In genomic region chr1:57117753-57118152, GRCh38 we compare ENCODE assay signal across 34 cellular contexts.
"Had no signal": no experiment of that assay in that cellular context is flagged by ENCODE, and none has a peak within 500 bp of the region (broad histone marks: within the 10 kb centered on the region; RNA-seq: fewer than 3 reads in every experiment).

No MANE protein-coding gene starts in this region.

- FAIRE-seq: astrocyte, bronchial epithelial cell had no signal

- H3K4me1 ChIP-seq: adrenal gland, ascending aorta, body of pancreas had no signal

- H3K4me3 ChIP-seq: adrenal gland, ascending aorta, body of pancreas, cardiac muscle cell had no signal

- H3K9me3 ChIP-seq: adrenal gland, ascending aorta, body of pancreas had no signal

- H3K36me3 ChIP-seq: adrenal gland, ascending aorta, brain microvascular endothelial cell, cardiac muscle cell had no signal

- H3K27me3 ChIP-seq: adrenal gland, ascending aorta, body of pancreas, brain microvascular endothelial cell, cardiac muscle cell had no signal

- DNase-seq: activated effector memory CD4-positive, alpha-beta T cell treated with anti-CD3 and anti-CD28 coated beads, Interleukin-2, amount 50 U/mL, for 16 hours; activated effector memory CD4-positive, alpha-beta T cell treated with Interleukin-2 at 50 U/mL for 16 hours; activated gamma-delta T cell; activated gamma-delta T cell treated with Interleukin-2 at 50 U/mL for 16 hours; activated naive CD4-positive, alpha-beta T cell; activated naive CD4-positive, alpha-beta T cell treated with anti-CD3 and anti-CD28 coated beads for 36 hours; activated naive CD4-positive, alpha-beta T cell treated with anti-CD3 and anti-CD28 coated beads, Interleukin-2, amount 10 ng/mL, durations not matched to agents 7 days and 5 days; activated naive CD4-positive, alpha-beta T cell treated with anti-CD3 and anti-CD28 coated beads, Interleukin-2, amount 50 U/mL, for 16 hours; activated naive CD4-positive, alpha-beta T cell treated with Interleukin-2 at 50 U/mL for 16 hours; activated naive CD8-positive, alpha-beta T cell treated with anti-CD3 and anti-CD28 coated beads for 36 hours; activated naive CD8-positive, alpha-beta T cell treated with anti-CD3 and anti-CD28 coated beads, Interleukin-2, amount 10 ng/mL, durations not matched to agents 7 days and 5 days; activated naive CD8-positive, alpha-beta T cell treated with anti-CD3 and anti-CD28 coated beads, Interleukin-2, amount 50 U/mL, for 24 hours; activated T-cell treated with anti-CD3 and anti-CD28 coated beads for 4 hours; activated T-cell treated with anti-CD3 and anti-CD28 coated beads, Interleukin-2, amount 50 U/mL, for 1 hour; activated T-cell treated with anti-CD3 and anti-CD28 coated beads, Interleukin-2, amount 50 U/mL, for 24 hours; activated T-cell treated with anti-CD3 and anti-CD28 coated beads, Interleukin-2, amount 50 U/mL, for 4 hours; activated T-cell treated with anti-CD3 and anti-CD28 coated beads, Interleukin-2, amount 50 U/mL, for 48 hours; activated T-cell treated with anti-CD3 and anti-CD28 coated beads, Interleukin-2, amount 50 U/mL, for 72 hours; adrenal gland; amniotic stem cell; amygdala; anterior cingulate cortex; aorta; body of pancreas; brain microvascular endothelial cell; caudate nucleus; central memory CD4-positive, alpha-beta T cell; cerebellar nuclear complex had no signal

- H3K27ac ChIP-seq: adrenal gland, ascending aorta, body of pancreas, brain microvascular endothelial cell, cardiac muscle cell had no signal

- ATAC-seq: activated naive CD4-positive, alpha-beta T cell treated with anti-CD3 and anti-CD28 coated beads, Interleukin-2, amount 50 U/mL, for 72 hours; activated naive CD8-positive, alpha-beta T cell treated with anti-CD3 and anti-CD28 coated beads, Interleukin-2, amount 50 U/mL, for 24 hours; activated T-cell treated with anti-CD3 and anti-CD28 coated beads, Interleukin-2, amount 50 U/mL, for 4 hours; activated T-cell treated with anti-CD3 and anti-CD28 coated beads, Interleukin-2, amount 50 U/mL, for 72 hours; activated T-helper 17 cell treated with anti-CD3 and anti-CD28 coated beads, Interleukin-2, amount 50 U/mL, for 72 hours; body of pancreas had no signal
